In genomic region chr1:15153184-15153841, GRCh38 we compare ENCODE assay signal across 8 cellular contexts. TPM values are rescaled to one million over a fixed set of nuclear protein-coding genes. Genes with fewer than 3 reads are reported as not detected.
A peak's percentile ranks its signal among the peaks of the same experiment; 100 is the strongest.
DNase-seq lines count a peak whose midpoint lies in the region; ATAC-seq and TF ChIP-seq lines count a peak whose summit lies in the region.

Gene TMEM51, plus strand, starts transcription at chr1:15153747. Its CDS starts 61,341 bp downstream, at chr1:15215088.

- no peak for TF ChIP-seq RAD21 in HCT116 (IDR thresholded peaks at IDR 0.05; ENCODE audit: low read depth)

- H3K9ac ChIP-seq in HCT116 (ENCODE audit: low read length) = peak within 1 kb of the TSS; percentile 80
- peak within 1 kb of the TSS in 4 of 5 donors; percentile 27 to 59 (median 56) for H3K9ac ChIP-seq in subcutaneous abdominal adipose tissue (ENCODE audit: low read length in 5 of 5)

- ATAC-seq in HCT116 (peak; percentile 80), left lung (peak; percentile 86), HG03521 (IDR thresholded peaks at IDR 0.05; ENCODE audit: unreplicated experiment) (no peak), GM18517 (IDR thresholded peaks at IDR 0.05; ENCODE audit: unreplicated experiment) (no peak)

- POLR2A ChIA-PET in HCT116 (lab: Charles Lee) (interaction anchor here (1.2 kb wide), 2 partner anchors 21 to 127 kb away, joined by 4 to 5 read pairs; no protein-coding TSS in a partner anchor), RWPE1 (lab: Yijun Ruan, JAX; ENCODE audit: low non-redundant PET) (interaction anchor here (0.7 to 1.0 kb wide), 3 partner anchors 26 to 49 kb away, joined by 3 to 5 read pairs (median 3); no protein-coding TSS in a partner anchor)

- DNase-seq in HCT116 (ENCODE audit: low read depth, low spot score) (no peak), RWPE1 (ENCODE audit: low spot score) (peak; percentile 69), left lung (peak; percentile 86 to 92)

- no peaks in the 10 kb centered on the region for H3K36me3 ChIP-seq in HCT116 (ENCODE audit: control insufficient read depth in 1 of 2, insufficient read depth in 2 of 2, low read length in 2 of 2)
- H3K36me3 ChIP-seq in left lung = no peaks in the 10 kb centered on the region
- no peaks in the 10 kb centered on the region for H3K36me3 ChIP-seq in subcutaneous abdominal adipose tissue (ENCODE audit: control insufficient read depth in 5 of 5, insufficient read depth in 5 of 5, low read length in 5 of 5)

- H3K4me3 ChIP-seq in HCT116 (replicated peaks in 1 of 2; ENCODE audit: low read depth in 1 of 2, low read length in 2 of 2) (peak within 1 kb of the TSS; percentile 66 to 67), left lung (peak within 1 kb of the TSS; percentile 80 to 82), subcutaneous abdominal adipose tissue (ENCODE audit: low read depth in 1 of 5, low read length in 5 of 5) (peak within 1 kb of the TSS; percentile 61 to 74 (median 64))

- peaks cover 13% of the 10 kb centered on the region for H3K27me3 Mint-ChIP-seq in dendritic cell treated with granulocyte-macrophage colony-stimulating factor and Interleukin-4, amounts not matched to agents 40 ng/mL and 50 ng/mL, for 4 days

- RAD21 ChIA-PET in HCT116 (lab: Charles Lee; ENCODE audit: low non-redundant PET in 1 of 2, low total read pairs in 2 of 2, uncharacterized antibody in 2 of 2, unreplicated experiment in 2 of 2) = interaction anchor here (1.0 to 1.5 kb wide), 3 partner anchors 20 to 119 kb away, joined by 3 to 4 read pairs (median 3); no protein-coding TSS in a partner anchor

- peaks cover 59% of the 10 kb centered on the region for H3K36me3 Mint-ChIP-seq in dendritic cell treated with granulocyte-macrophage colony-stimulating factor and Interleukin-4, amounts not matched to agents 40 ng/mL and 50 ng/mL, for 4 days (ENCODE audit: low read depth)

- peak within 1 kb of the TSS; percentile 98 for H3K4me2 ChIP-seq in HCT116 (ENCODE audit: low read length)

- H3K79me2 ChIP-seq in HCT116 (ENCODE audit: insufficient read depth, low read length) = peaks cover 43% of the 10 kb centered on the region

- H3K9me3 ChIP-seq in HCT116 (ENCODE audit: control insufficient read depth in 1 of 2, insufficient read depth in 1 of 2, low read depth in 1 of 2, low read length in 2 of 2) = no peaks in the 10 kb centered on the region
- H3K9me3 ChIP-seq in left lung = no peaks in the 10 kb centered on the region
- no peaks in the 10 kb centered on the region for H3K9me3 ChIP-seq in subcutaneous abdominal adipose tissue (ENCODE audit: control insufficient read depth in 5 of 5, low read length in 5 of 5)

- intact Hi-C loops in HCT116 (cut with micrococcal nuclease) = loop anchor here (2.0 to 5.0 kb wide), 2 partner anchors 25 to 49 kb away; no protein-coding TSS in a partner anchor
- intact Hi-C loops in dendritic cell treated with granulocyte-macrophage colony-stimulating factor and Interleukin-4, amounts not matched to agents 40 ng/mL and 50 ng/mL, for 4 days (cut with micrococcal nuclease) = loop anchor here (2.0 to 10.0 kb wide), 3 partner anchors 61 to 279 kb away; no protein-coding TSS in a partner anchor
- intact Hi-C loops in left lung (cut with DNase I) = loop anchor here (5.0 to 10.0 kb wide), 2 partner anchors 111 to 119 kb away; no protein-coding TSS in a partner anchor

- no peaks in the 10 kb centered on the region for H3K9me2 ChIP-seq in HCT116 (ENCODE audit: insufficient read depth)

- H3K27ac Mint-ChIP-seq in dendritic cell treated with granulocyte-macrophage colony-stimulating factor and Interleukin-4, amounts not matched to agents 40 ng/mL and 50 ng/mL, for 4 days = peak within 1 kb of the TSS; percentile 94

- H3K4me3 Mint-ChIP-seq in dendritic cell treated with granulocyte-macrophage colony-stimulating factor and Interleukin-4, amounts not matched to agents 40 ng/mL and 50 ng/mL, for 4 days = peak within 1 kb of the TSS; percentile 96

- TF ChIP-seq CTCF in C4-2B (conservative IDR thresholded peaks at IDR 0.05) (no peak), HCT116 (IDR thresholded peaks at IDR 0.05 in 2 of 3, conservative IDR thresholded peaks at IDR 0.05 in 1 of 3; ENCODE audit: borderline replicate concordance in 1 of 3, insufficient read depth in 1 of 3, low read depth in 2 of 3, low read length in 2 of 3) (no peak), RWPE1 (conservative IDR thresholded peaks at IDR 0.05; ENCODE audit: low read depth) (no peak), left lung (IDR thresholded peaks at IDR 0.05) (no peak)

- no TSS peak for BruUV-seq in HCT116 (replicated peaks; lab: Mats Ljungman, UMichigan)

- H3K27me3 ChIP-seq in HCT116 (ENCODE audit: insufficient read depth, low read length) (no peaks in the 10 kb centered on the region), left lung (peaks cover 0 to 46% of the 10 kb centered on the region in 2 donors), subcutaneous abdominal adipose tissue (ENCODE audit: control insufficient read depth in 5 of 5, insufficient read depth in 4 of 5, low read length in 5 of 5) (peaks cover 0 to 26% (median 12%) of the 10 kb centered on the region in 5 donors)

- no peak within 1 kb of the TSS for H2AFZ ChIP-seq in HCT116 (ENCODE audit: low read depth, low read length, poor library complexity, severe bottlenecking)

- H3K4me1 ChIP-seq in HCT116 (ENCODE audit: control insufficient read depth in 1 of 2, insufficient read depth in 2 of 2, low read length in 2 of 2) (peaks cover 8 to 34% of the 10 kb centered on the region in 2 experiments; a peak in 3 of 4 replicates), left lung (peaks cover 9 to 60% of the 10 kb centered on the region in 2 donors), subcutaneous abdominal adipose tissue (ENCODE audit: control insufficient read depth in 5 of 5, insufficient read depth in 5 of 5, low read length in 5 of 5) (peaks cover 0 to 50% (median 31%) of the 10 kb centered on the region in 5 donors)

- no peaks in the 10 kb centered on the region; the same call in 1 of the 2 replicates for H4K20me1 ChIP-seq in HCT116 (ENCODE audit: insufficient read depth)

- TF ChIP-seq POLR2A in HCT116 (IDR thresholded peaks at IDR 0.05; ENCODE audit: borderline replicate concordance, extremely low read depth, insufficient read depth, insufficient read length) = no peak

- H3K4me1 Mint-ChIP-seq in dendritic cell treated with granulocyte-macrophage colony-stimulating factor and Interleukin-4, amounts not matched to agents 40 ng/mL and 50 ng/mL, for 4 days (ENCODE audit: low read depth) = peaks cover 68% of the 10 kb centered on the region

- H3K27ac ChIP-seq in C4-2B (peak within 1 kb of the TSS; percentile 75), HCT116 (ENCODE audit: low read depth, low read length) (peak within 1 kb of the TSS; percentile 84), RWPE1 (peak within 1 kb of the TSS; percentile 88), left lung (peak within 1 kb of the TSS; percentile 83 to 94), subcutaneous abdominal adipose tissue (ENCODE audit: low read depth, low read length) (peak within 1 kb of the TSS; percentile 23)

- CTCF ChIA-PET in HCT116 (lab: Charles Lee) (interaction anchor here (0.7 to 4.1 kb wide), 14 partner anchors 11 to 170 kb away, joined by 3 to 26 read pairs (median 4); no protein-coding TSS in a partner anchor), RWPE1 (lab: Yijun Ruan, JAX) (interaction anchor here (0.5 to 3.3 kb wide), 15 partner anchors 16 to 839 kb away, joined by 3 to 29 read pairs (median 4); no protein-coding TSS in a partner anchor)

- H3K9me3 Mint-ChIP-seq in dendritic cell treated with granulocyte-macrophage colony-stimulating factor and Interleukin-4, amounts not matched to agents 40 ng/mL and 50 ng/mL, for 4 days = no peaks in the 10 kb centered on the region

TF ChIP-seq in HCT116, 20 proteins besides CTCF, POLR2A, EP300 and RAD21 (continues in another document):
- TF ChIP-seq ZBTB33 (IDR thresholded peaks at IDR 0.05; ENCODE audit: extremely low read depth, insufficient replicate concordance, low read length) (peak; percentile 4), REST (IDR thresholded peaks at IDR 0.05; ENCODE audit: low read depth) (no peak), EGR1 (IDR thresholded peaks at IDR 0.05; ENCODE audit: low read depth) (no peak), ZNF274 (IDR thresholded peaks at IDR 0.05; ENCODE audit: low read depth, low read length) (no peak)

RNA-seq across cellular contexts. Expression of gene TMEM51, which starts in this region (rescaled TPM):
- total RNA-seq in HCT116 (2021; ENCODE audit: unreplicated experiment) (16.6 TPM), left lung (10 to 100 TPM; 17.9 TPM)
- polyA plus RNA-seq in HCT116 (2012) = 20.3 and 22.4 TPM in 2 replicates

Comparison
In these comparisons a context has a peak if more than half of its experiments do, and no peak if none do; other contexts are left out.
1. H3K27ac ChIP-seq: peak in every context shown above with its lines; median percentile 88 in left lung; 88 in RWPE1; 84 in HCT116; 75 in C4-2B; 23 in subcutaneous abdominal adipose tissue.
2. ATAC-seq: peak in HCT116 (single experiment) and left lung (single experiment); none in HG03521 (single experiment) and GM18517 (single experiment).
3. Peak in every context shown above with its lines, with median percentiles within 50 percentile points of each other: H3K4me3 ChIP-seq.